ENCODE assay signal across 1 cellular context in the genomic region with DNA sequence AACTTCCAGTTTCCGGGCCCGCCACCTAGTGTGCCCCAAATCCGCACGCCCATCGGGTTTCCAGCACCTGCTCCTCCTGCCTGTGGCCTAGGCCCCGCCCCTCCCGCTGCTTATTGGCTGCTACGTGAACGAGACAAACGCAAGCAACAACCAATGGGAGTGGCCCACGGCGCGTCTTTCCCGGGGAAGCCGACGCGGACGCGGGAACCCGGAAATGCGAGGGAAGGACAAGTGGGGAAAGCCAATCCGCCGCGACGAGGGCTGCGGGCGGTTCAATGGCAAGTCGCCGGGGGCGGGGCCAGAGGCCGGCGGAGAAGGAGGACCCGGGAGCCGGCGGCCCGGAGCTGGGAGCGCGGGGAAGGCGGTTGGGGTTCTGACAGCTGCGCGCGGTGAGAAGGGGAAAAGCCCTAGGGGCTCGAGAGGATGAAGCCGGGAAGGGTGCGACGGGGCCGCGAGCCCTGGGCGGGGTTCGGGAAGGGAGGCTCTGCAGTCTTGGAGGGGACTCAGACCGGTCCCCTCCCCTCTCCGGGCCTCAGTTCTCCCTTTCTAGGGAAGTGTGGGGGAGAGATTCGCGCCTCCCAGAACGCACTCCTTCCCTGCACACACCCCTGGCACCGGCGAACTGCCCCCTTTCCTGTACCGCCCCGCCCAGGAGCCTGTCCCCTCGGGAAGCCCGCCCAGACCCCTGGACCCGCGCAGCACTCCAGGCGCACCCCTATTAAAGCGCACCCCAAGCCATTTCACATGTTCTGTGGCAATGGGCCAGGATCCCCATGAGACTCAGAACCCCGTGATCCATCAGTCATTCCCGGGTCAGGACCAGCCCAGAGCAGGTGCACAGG.
TF ChIP-seq lines count a peak whose summit lies in the region.

A gene (plus strand): TSS at position 305 of the 842 bp plus-strand sequence. CDS start 1,696 bp downstream, outside the sequence.

TF ChIP-seq in HepG2, 621 proteins besides CTCF, POLR2A, EP300 and RAD21 (continued from another document and continues in another):
- TF ChIP-seq ZFP37 (CRISPR knock-in tag; IDR thresholded peaks at IDR 0.05; ENCODE audit: borderline replicate concordance) (0 out of 2 replicates have a peak, but pooled peaks have one; percentile 7), ZNF841 (CRISPR knock-in tag; IDR thresholded peaks at IDR 0.05; ENCODE audit: borderline replicate concordance) (no peak), PHF20 (CRISPR knock-in tag; IDR thresholded peaks at IDR 0.05) (peak; percentile 55), ZNF282 (IDR thresholded peaks at IDR 0.05; ENCODE audit: partially characterized antibody) (no peak), SNAPC2 (CRISPR knock-in tag; IDR thresholded peaks at IDR 0.05) (no peak), FOXO1 (CRISPR knock-in tag; IDR thresholded peaks at IDR 0.05) (no peak), ZNF510 (CRISPR knock-in tag; IDR thresholded peaks at IDR 0.05; ENCODE audit: low read depth) (0 out of 2 replicates have a peak, but pooled peaks have one; percentile 66), MTF1 (CRISPR knock-in tag; IDR thresholded peaks at IDR 0.05) (no peak), U2AF2 (IDR thresholded peaks at IDR 0.05; ENCODE audit: low read depth, low read length) (no peak), ZNF777 (CRISPR knock-in tag; IDR thresholded peaks at IDR 0.05) (0 out of 2 replicates have a peak, but pooled peaks have one; percentile 50), ZNF207 (IDR thresholded peaks at IDR 0.05; ENCODE audit: borderline replicate concordance) (no peak), THAP11 (CRISPR knock-in tag; IDR thresholded peaks at IDR 0.05) (peak; percentile 85), ZNF674 (CRISPR knock-in tag; IDR thresholded peaks at IDR 0.05; ENCODE audit: low read depth) (no peak), KDM3A (CRISPR knock-in tag; IDR thresholded peaks at IDR 0.05; ENCODE audit: low read depth) (no peak), NFE2L1 (CRISPR knock-in tag; IDR thresholded peaks at IDR 0.05; ENCODE audit: borderline replicate concordance) (no peak), SALL1 (CRISPR knock-in tag; IDR thresholded peaks at IDR 0.05) (peak; percentile 51; the same call in 1 of the 2 replicates), TRIM24 (CRISPR knock-in tag; IDR thresholded peaks at IDR 0.05) (no peak), ZNF75D (CRISPR knock-in tag; IDR thresholded peaks at IDR 0.05; ENCODE audit: borderline replicate concordance) (no peak), HCFC1 (IDR thresholded peaks at IDR 0.05; ENCODE audit: low read depth, low read length) (no peak), SATB2 (CRISPR knock-in tag; IDR thresholded peaks at IDR 0.05) (no peak), SP140L (CRISPR knock-in tag; IDR thresholded peaks at IDR 0.05; ENCODE audit: borderline replicate concordance) (no peak), ZNF430 (CRISPR knock-in tag; IDR thresholded peaks at IDR 0.05) (peak; percentile 63; the same call in 1 of the 2 replicates), ZKSCAN5 (CRISPR knock-in tag; IDR thresholded peaks at IDR 0.05) (no peak), ZFAT (CRISPR knock-in tag; conservative IDR thresholded peaks at IDR 0.05) (no peak)
- TF ChIP-seq, protein P1, sequence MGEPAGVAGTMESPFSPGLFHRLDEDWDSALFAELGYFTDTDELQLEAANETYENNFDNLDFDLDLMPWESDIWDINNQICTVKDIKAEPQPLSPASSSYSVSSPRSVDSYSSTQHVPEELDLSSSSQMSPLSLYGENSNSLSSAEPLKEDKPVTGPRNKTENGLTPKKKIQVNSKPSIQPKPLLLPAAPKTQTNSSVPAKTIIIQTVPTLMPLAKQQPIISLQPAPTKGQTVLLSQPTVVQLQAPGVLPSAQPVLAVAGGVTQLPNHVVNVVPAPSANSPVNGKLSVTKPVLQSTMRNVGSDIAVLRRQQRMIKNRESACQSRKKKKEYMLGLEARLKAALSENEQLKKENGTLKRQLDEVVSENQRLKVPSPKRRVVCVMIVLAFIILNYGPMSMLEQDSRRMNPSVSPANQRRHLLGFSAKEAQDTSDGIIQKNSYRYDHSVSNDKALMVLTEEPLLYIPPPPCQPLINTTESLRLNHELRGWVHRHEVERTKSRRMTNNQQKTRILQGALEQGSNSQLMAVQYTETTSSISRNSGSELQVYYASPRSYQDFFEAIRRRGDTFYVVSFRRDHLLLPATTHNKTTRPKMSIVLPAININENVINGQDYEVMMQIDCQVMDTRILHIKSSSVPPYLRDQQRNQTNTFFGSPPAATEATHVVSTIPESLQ (CRISPR knock-in tag; conservative IDR thresholded peaks at IDR 0.05): no peak
- TF ChIP-seq, protein P2, sequence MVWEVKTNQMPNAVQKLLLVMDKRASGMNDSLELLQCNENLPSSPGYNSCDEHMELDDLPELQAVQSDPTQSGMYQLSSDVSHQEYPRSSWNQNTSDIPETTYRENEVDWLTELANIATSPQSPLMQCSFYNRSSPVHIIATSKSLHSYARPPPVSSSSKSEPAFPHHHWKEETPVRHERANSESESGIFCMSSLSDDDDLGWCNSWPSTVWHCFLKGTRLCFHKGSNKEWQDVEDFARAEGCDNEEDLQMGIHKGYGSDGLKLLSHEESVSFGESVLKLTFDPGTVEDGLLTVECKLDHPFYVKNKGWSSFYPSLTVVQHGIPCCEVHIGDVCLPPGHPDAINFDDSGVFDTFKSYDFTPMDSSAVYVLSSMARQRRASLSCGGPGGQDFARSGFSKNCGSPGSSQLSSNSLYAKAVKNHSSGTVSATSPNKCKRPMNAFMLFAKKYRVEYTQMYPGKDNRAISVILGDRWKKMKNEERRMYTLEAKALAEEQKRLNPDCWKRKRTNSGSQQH (CRISPR knock-in tag; IDR thresholded peaks at IDR 0.05; ENCODE audit: low read depth): peak; percentile 62; the same call in 1 of the 2 replicates
- TF ChIP-seq, protein P3, sequence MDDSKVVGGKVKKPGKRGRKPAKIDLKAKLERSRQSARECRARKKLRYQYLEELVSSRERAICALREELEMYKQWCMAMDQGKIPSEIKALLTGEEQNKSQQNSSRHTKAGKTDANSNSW (CRISPR knock-in tag; IDR thresholded peaks at IDR 0.05; ENCODE audit: borderline replicate concordance): no peak
- TF ChIP-seq, protein P4, sequence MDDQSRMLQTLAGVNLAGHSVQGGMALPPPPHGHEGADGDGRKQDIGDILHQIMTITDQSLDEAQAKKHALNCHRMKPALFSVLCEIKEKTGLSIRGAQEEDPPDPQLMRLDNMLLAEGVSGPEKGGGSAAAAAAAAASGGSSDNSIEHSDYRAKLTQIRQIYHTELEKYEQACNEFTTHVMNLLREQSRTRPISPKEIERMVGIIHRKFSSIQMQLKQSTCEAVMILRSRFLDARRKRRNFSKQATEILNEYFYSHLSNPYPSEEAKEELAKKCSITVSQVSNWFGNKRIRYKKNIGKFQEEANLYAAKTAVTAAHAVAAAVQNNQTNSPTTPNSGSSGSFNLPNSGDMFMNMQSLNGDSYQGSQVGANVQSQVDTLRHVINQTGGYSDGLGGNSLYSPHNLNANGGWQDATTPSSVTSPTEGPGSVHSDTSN (CRISPR knock-in tag; IDR thresholded peaks at IDR 0.05; ENCODE audit: borderline replicate concordance): 0 out of 2 replicates have a peak, but pooled peaks have one; percentile 17
- TF ChIP-seq, protein P5, sequence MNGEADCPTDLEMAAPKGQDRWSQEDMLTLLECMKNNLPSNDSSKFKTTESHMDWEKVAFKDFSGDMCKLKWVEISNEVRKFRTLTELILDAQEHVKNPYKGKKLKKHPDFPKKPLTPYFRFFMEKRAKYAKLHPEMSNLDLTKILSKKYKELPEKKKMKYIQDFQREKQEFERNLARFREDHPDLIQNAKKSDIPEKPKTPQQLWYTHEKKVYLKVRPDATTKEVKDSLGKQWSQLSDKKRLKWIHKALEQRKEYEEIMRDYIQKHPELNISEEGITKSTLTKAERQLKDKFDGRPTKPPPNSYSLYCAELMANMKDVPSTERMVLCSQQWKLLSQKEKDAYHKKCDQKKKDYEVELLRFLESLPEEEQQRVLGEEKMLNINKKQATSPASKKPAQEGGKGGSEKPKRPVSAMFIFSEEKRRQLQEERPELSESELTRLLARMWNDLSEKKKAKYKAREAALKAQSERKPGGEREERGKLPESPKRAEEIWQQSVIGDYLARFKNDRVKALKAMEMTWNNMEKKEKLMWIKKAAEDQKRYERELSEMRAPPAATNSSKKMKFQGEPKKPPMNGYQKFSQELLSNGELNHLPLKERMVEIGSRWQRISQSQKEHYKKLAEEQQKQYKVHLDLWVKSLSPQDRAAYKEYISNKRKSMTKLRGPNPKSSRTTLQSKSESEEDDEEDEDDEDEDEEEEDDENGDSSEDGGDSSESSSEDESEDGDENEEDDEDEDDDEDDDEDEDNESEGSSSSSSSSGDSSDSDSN (CRISPR knock-in tag; IDR thresholded peaks at IDR 0.05): no peak; the same call in 1 of the 2 replicates
- TF ChIP-seq, protein P6, sequence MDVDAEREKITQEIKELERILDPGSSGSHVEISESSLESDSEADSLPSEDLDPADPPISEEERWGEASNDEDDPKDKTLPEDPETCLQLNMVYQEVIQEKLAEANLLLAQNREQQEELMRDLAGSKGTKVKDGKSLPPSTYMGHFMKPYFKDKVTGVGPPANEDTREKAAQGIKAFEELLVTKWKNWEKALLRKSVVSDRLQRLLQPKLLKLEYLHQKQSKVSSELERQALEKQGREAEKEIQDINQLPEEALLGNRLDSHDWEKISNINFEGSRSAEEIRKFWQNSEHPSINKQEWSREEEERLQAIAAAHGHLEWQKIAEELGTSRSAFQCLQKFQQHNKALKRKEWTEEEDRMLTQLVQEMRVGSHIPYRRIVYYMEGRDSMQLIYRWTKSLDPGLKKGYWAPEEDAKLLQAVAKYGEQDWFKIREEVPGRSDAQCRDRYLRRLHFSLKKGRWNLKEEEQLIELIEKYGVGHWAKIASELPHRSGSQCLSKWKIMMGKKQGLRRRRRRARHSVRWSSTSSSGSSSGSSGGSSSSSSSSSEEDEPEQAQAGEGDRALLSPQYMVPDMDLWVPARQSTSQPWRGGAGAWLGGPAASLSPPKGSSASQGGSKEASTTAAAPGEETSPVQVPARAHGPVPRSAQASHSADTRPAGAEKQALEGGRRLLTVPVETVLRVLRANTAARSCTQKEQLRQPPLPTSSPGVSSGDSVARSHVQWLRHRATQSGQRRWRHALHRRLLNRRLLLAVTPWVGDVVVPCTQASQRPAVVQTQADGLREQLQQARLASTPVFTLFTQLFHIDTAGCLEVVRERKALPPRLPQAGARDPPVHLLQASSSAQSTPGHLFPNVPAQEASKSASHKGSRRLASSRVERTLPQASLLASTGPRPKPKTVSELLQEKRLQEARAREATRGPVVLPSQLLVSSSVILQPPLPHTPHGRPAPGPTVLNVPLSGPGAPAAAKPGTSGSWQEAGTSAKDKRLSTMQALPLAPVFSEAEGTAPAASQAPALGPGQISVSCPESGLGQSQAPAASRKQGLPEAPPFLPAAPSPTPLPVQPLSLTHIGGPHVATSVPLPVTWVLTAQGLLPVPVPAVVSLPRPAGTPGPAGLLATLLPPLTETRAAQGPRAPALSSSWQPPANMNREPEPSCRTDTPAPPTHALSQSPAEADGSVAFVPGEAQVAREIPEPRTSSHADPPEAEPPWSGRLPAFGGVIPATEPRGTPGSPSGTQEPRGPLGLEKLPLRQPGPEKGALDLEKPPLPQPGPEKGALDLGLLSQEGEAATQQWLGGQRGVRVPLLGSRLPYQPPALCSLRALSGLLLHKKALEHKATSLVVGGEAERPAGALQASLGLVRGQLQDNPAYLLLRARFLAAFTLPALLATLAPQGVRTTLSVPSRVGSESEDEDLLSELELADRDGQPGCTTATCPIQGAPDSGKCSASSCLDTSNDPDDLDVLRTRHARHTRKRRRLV (CRISPR knock-in tag; IDR thresholded peaks at IDR 0.05): no peak
- TF ChIP-seq, protein P7, sequence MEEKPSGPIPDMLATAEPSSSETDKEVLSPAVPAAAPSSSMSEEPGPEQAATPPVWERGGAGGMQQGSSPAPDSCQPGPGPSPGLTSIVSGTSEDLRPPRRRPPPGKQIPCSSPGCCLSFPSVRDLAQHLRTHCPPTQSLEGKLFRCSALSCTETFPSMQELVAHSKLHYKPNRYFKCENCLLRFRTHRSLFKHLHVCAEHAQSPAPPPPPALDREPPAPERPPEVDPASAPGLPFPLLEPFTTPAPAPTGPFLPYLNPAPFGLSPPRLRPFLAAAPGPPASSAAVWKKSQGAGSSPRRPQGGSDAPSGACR (CRISPR knock-in tag; IDR thresholded peaks at IDR 0.05): no peak
- TF ChIP-seq, protein P8, sequence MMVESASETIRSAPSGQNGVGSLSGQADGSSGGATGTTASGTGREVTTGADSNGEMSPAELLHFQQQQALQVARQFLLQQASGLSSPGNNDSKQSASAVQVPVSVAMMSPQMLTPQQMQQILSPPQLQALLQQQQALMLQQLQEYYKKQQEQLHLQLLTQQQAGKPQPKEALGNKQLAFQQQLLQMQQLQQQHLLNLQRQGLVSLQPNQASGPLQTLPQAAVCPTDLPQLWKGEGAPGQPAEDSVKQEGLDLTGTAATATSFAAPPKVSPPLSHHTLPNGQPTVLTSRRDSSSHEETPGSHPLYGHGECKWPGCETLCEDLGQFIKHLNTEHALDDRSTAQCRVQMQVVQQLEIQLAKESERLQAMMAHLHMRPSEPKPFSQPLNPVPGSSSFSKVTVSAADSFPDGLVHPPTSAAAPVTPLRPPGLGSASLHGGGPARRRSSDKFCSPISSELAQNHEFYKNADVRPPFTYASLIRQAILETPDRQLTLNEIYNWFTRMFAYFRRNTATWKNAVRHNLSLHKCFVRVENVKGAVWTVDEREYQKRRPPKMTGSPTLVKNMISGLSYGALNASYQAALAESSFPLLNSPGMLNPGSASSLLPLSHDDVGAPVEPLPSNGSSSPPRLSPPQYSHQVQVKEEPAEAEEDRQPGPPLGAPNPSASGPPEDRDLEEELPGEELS (CRISPR knock-in tag; IDR thresholded peaks at IDR 0.05): no peak; the same call in 1 of the 2 replicates
- TF ChIP-seq, protein P9, sequence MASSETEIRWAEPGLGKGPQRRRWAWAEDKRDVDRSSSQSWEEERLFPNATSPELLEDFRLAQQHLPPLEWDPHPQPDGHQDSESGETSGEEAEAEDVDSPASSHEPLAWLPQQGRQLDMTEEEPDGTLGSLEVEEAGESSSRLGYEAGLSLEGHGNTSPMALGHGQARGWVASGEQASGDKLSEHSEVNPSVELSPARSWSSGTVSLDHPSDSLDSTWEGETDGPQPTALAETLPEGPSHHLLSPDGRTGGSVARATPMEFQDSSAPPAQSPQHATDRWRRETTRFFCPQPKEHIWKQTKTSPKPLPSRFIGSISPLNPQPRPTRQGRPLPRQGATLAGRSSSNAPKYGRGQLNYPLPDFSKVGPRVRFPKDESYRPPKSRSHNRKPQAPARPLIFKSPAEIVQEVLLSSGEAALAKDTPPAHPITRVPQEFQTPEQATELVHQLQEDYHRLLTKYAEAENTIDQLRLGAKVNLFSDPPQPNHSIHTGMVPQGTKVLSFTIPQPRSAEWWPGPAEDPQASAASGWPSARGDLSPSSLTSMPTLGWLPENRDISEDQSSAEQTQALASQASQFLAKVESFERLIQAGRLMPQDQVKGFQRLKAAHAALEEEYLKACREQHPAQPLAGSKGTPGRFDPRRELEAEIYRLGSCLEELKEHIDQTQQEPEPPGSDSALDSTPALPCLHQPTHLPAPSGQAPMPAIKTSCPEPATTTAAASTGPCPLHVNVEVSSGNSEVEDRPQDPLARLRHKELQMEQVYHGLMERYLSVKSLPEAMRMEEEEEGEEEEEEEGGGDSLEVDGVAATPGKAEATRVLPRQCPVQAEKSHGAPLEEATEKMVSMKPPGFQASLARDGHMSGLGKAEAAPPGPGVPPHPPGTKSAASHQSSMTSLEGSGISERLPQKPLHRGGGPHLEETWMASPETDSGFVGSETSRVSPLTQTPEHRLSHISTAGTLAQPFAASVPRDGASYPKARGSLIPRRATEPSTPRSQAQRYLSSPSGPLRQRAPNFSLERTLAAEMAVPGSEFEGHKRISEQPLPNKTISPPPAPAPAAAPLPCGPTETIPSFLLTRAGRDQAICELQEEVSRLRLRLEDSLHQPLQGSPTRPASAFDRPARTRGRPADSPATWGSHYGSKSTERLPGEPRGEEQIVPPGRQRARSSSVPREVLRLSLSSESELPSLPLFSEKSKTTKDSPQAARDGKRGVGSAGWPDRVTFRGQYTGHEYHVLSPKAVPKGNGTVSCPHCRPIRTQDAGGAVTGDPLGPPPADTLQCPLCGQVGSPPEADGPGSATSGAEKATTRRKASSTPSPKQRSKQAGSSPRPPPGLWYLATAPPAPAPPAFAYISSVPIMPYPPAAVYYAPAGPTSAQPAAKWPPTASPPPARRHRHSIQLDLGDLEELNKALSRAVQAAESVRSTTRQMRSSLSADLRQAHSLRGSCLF (CRISPR knock-in tag; IDR thresholded peaks at IDR 0.05; ENCODE audit: borderline replicate concordance): no peak
